ENCODE assay signal across 8 cellular contexts in the genomic region with DNA sequence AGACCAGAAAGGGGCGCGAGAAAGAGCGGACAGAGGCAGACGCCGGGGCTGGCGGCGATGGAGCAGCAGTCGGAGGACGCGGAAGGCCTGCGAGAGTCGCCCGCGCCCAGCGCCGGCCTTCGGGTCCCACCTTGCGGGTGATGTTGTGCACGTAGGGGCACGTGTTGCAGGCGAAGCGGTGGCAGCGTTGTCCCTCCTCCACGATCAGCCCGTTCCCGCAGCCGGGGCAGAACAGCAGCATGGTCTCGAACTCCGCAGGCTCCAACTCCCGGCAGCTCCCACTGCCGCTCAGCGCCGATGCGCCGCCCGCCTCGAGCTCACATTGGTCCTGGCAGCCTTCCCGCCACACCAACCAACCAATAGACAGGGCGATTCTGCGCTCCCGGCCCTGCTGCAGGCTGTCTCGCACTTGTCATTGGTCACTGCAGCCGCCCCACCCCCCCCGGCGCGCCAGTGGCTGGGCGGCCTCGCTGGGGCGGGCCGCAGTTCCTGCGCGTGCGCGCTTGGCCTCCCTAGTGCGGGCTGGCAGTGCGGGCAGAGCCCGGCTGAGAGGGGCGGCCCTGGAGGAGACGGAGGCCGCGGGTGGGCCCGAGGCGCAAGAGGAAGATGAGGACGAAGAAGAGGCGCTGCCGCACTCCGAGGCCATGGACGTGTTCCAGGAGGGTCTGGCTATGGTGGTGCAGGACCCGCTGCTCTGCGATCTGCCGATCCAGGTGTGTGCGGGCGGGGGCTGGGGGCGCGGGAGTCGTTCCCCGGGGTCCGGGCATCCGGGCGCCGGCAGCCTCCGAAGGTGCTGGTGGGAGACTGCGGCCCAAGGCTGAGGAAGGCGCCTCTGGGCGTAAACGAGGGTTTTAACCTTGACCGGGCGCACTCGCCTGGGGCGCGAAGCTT. TPM values are rescaled to one million over a fixed set of nuclear protein-coding genes. Genes with fewer than 3 reads are reported as not detected.
A peak's percentile ranks its signal among the peaks of the same experiment; 100 is the strongest.
DNase-seq lines count a peak whose midpoint lies in the region; ATAC-seq and TF ChIP-seq lines count a peak whose summit lies in the region.

A gene (minus strand): TSS at position 263 of the 891 bp plus-strand sequence. CDS start 22 bp downstream, at position 241.
A gene (plus strand): TSS at position 483 of the 891 bp plus-strand sequence. CDS start 189 bp downstream, at position 672.

- H3K9me3 ChIP-seq in adrenal gland (replicated peaks in 1 of 3) (no peaks in the 10 kb centered on the region), prostate gland (no peaks in the 10 kb centered on the region)

- peak within 1 kb of the TSS; percentile 60 to 96 (median 62) for H3K4me3 ChIP-seq in adrenal gland
- H3K4me3 ChIP-seq in prostate gland: peak within 1 kb of the TSS; percentile 66 to 79
- peak within 1 kb of the TSS; percentile 59 for H3K4me3 ChIP-seq in urinary bladder (ENCODE audit: low read depth, low read length)

- in situ Hi-C loops in GM13977 (cut with MboI; ENCODE audit: low pct_unique_long_range_greater_than_20kb, low sequenced_read_pairs, unreplicated experiment): no loop called here

- WGBS in adrenal gland, 4 donors: 0 to 1% (median 1%) methylated on average over 42 to 91 of the region's 91 CpGs
- WGBS in prostate gland: under 1% methylated on average over 89 of the region's 91 CpGs
- under 1% methylated on average over 91 of the region's 91 CpGs for WGBS in urinary bladder

- TF ChIP-seq CTCF in GM13977 (IDR thresholded peaks at IDR 0.05; ENCODE audit: extremely low read depth, insufficient read depth, missing control alignments) (no peak), adrenal gland (IDR thresholded peaks at IDR 0.05) (no peak), prostate gland (IDR thresholded peaks at IDR 0.05) (peak in 1 of 4 experiments; percentile 32)

- H3K36me3 ChIP-seq in adrenal gland (replicated peaks in 1 of 2): peaks cover 0 to 17% of the 10 kb centered on the region in 2 donors
- peaks cover 0 to 7% of the 10 kb centered on the region in 2 donors for H3K36me3 ChIP-seq in prostate gland
- peaks cover 2% of the 10 kb centered on the region for H3K36me3 ChIP-seq in urinary bladder (ENCODE audit: insufficient read depth)

- intact Hi-C loops in adrenal gland (cut with DNase I): no loop called here
- intact Hi-C loops in left ventricle myocardium superior (cut with micrococcal nuclease): no loop called here
- intact Hi-C loops in prostate gland (cut with DNase I): no loop called here

- TF ChIP-seq POLR2A in adrenal gland (IDR thresholded peaks at IDR 0.05): peak; percentile 15 to 77
- peak; percentile 62 for TF ChIP-seq POLR2A in prostate gland (IDR thresholded peaks at IDR 0.05)

- H3K27ac ChIP-seq in adrenal gland (peak within 1 kb of the TSS; percentile 15 to 83 (median 78)), prostate gland (peak within 1 kb of the TSS; percentile 58 to 65), urinary bladder (ENCODE audit: low read depth) (no peak within 1 kb of the TSS)

- ATAC-seq in HG02870 (IDR thresholded peaks at IDR 0.05; ENCODE audit: unreplicated experiment): peak; percentile 89
- peak; percentile 95 for ATAC-seq in left ventricle myocardium superior

- H3K4me1 ChIP-seq in adrenal gland (replicated peaks in 1 of 2) (peaks cover 5 to 16% of the 10 kb centered on the region in 2 donors), prostate gland (replicated peaks) (no peaks in the 10 kb centered on the region), urinary bladder (ENCODE audit: insufficient read depth) (no peaks in the 10 kb centered on the region)

- H3K27me3 ChIP-seq in adrenal gland (no peaks in the 10 kb centered on the region), prostate gland (replicated peaks; ENCODE audit: insufficient read depth) (no peaks in the 10 kb centered on the region)

- DNase-seq in GM13977 (ENCODE audit: low spot score) (peak; percentile 100), NCI-H146 treated with DMSO at 0.1 percent for 48 hours (lab: John Stamatoyannopoulos, UW; ENCODE audit: unreplicated experiment) (peak; percentile 98), T-helper 1 cell (peak; percentile 97 to 99 (median 98)), adrenal gland (peak; percentile 99 to 100 (median 100)), left ventricle myocardium superior (peak; percentile 100), prostate gland (ENCODE audit: low spot score) (peak; percentile 99)

RNA-seq across cellular contexts. Expression of the first gene that starts in this region (rescaled TPM):
- total RNA-seq in adrenal gland (10 to 100 TPM in 4 of 8 donors, 1 to 10 TPM in 4; 3.6 to 21.4 (median 9.0) TPM), left ventricle myocardium superior (12.9 TPM), prostate gland (1 to 10 TPM; 6.2 to 6.8 TPM), urinary bladder (3.4 TPM)
- polyA plus RNA-seq in adrenal gland (10 to 100 TPM in 1 of 3 donors, 1 to 10 TPM in 2; 6.1 to 15.1 (median 8.4) TPM), urinary bladder (16.8 TPM)

RNA-seq across cellular contexts. Expression of the second gene that starts in this region (rescaled TPM):
- 10 to 100 TPM; 22.6 to 35.5 (median 27.9) TPM for total RNA-seq in adrenal gland
- polyA plus RNA-seq in adrenal gland: 10 to 100 TPM; 35.3 to 51.1 (median 40.2) TPM
- total RNA-seq in left ventricle myocardium superior: 72.8 TPM
- total RNA-seq in prostate gland: 10 to 100 TPM; 22.9 to 40.8 TPM
- 9.5 TPM for total RNA-seq in urinary bladder
- 29.5 TPM for polyA plus RNA-seq in urinary bladder
